ENCODE assay signal across 1 cellular context in genomic region chr3:19364150-19364549, GRCh38.
TF ChIP-seq lines count a peak whose summit lies in the region.

No MANE protein-coding gene starts in this region.

TF ChIP-seq in SK-N-SH treated with all-trans-retinoic acid at 6 μM for 48 hours, 23 proteins besides CTCF, POLR2A, EP300 and RAD21 (continued from another document):
- no peak for TF ChIP-seq TCF4 (CRISPR knock-in tag; IDR thresholded peaks at IDR 0.05; ENCODE audit: borderline replicate concordance)
- no peak for TF ChIP-seq RARB (CRISPR knock-in tag; IDR thresholded peaks at IDR 0.05)
- TF ChIP-seq ESRRG (CRISPR knock-in tag; IDR thresholded peaks at IDR 0.05) = no peak
- no peak for TF ChIP-seq TSHZ2 (CRISPR knock-in tag; IDR thresholded peaks at IDR 0.05)
- no peak for TF ChIP-seq OSR1 (CRISPR knock-in tag; IDR thresholded peaks at IDR 0.05)
- TF ChIP-seq PPARA (CRISPR knock-in tag; IDR thresholded peaks at IDR 0.05; ENCODE audit: borderline replicate concordance) = no peak
